Comparison of ENCODE assay signal across 8 cellular contexts in the genomic region with DNA sequence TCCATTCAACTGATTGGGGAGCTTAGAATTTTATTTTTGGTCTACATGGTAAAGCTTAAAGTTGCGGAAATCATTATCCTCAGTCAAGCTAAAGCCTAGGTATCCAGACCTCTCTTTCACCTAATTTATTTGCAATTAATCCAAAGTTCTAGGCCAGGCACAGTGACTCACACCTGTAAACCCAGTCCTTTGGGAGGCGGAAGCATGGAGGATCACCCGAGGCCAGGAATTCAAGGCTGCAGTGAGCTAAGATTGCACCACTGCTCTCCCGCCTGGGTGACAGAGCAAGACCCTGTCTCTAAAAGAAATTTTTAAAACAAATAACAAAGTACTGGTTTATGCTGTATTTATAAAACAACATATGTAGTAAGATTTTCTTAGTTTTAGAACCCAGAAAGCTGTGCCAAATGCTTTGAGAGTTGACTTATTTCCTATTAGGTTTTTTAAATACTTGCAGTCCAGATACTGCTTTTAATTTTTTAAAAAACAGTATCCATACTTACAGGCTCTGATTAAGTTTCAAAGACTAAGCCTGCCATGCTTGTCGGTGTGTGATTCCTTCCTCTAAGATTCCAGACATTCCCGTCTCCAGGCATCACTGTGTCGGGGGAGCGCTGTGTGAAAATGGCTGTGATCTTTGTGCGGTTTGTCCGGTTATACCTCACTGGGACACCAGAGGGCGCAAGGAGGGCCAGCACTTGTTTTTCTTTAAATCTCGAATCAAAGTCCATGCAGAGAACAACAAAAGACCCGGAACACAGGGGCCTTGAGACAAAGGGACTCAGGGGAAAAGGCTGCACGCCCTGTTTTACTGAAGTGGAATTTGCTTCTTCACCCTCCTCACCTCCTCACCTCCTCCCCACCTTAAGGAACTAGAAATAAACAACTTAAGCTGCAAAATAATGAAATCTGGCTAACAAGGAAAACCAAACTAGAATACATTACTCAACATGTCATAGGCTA.
DNase-seq lines count a peak whose midpoint lies in the region; ATAC-seq and TF ChIP-seq lines count a peak whose summit lies in the region.

No MANE protein-coding gene starts in this region.

- no peaks in the 10 kb centered on the region for H3K9me3 ChIP-seq in HUES6 (ENCODE audit: control insufficient read depth, insufficient read depth, low read depth, low read length)
- no peaks in the 10 kb centered on the region for H3K9me3 ChIP-seq in NT2/D1 (ENCODE audit: insufficient read depth, low read length)
- no peaks in the 10 kb centered on the region for H3K9me3 ChIP-seq in muscle layer of colon (ENCODE audit: low read length)

- H3K36me3 ChIP-seq in HUES6 (ENCODE audit: control insufficient read depth, insufficient read depth, low read length) (no peaks in the 10 kb centered on the region), NT2/D1 (ENCODE audit: insufficient read depth, insufficient read length, low read length) (no peaks in the 10 kb centered on the region), muscle layer of colon (ENCODE audit: insufficient read depth, low read length) (no peaks in the 10 kb centered on the region)

- peak; percentile 91 for ATAC-seq in GM21423 (IDR thresholded peaks at IDR 0.05; ENCODE audit: unreplicated experiment)

- peaks cover 38% of the 10 kb centered on the region for H3K4me1 ChIP-seq in HUES6 (ENCODE audit: control insufficient read depth, insufficient read depth, low read length)
- peaks cover 3% of the 10 kb centered on the region for H3K4me1 ChIP-seq in NT2/D1 (ENCODE audit: insufficient read depth, insufficient read length)
- peaks cover 7% of the 10 kb centered on the region for H3K4me1 ChIP-seq in muscle layer of colon (ENCODE audit: insufficient read depth, low read length)

- H3K9ac ChIP-seq in HUES6 (ENCODE audit: low read length) (peak overlapping the region; percentile 53), NT2/D1 (ENCODE audit: insufficient read length, low read depth) (no peak overlapping the region), muscle layer of colon (ENCODE audit: low read length) (peak overlapping the region; percentile 10)

- H3K27ac ChIP-seq in HUES6 (ENCODE audit: low read depth, low read length) (peak overlapping the region; percentile 77), muscle layer of colon (ENCODE audit: low read depth, low read length) (peak overlapping the region; percentile 58)

- no peak for TF ChIP-seq POLR2A in erythroblast (IDR thresholded peaks at IDR 0.05; ENCODE audit: low read length)

- DNase-seq in DMS 273 (lab: John Stamatoyannopoulos, UW; ENCODE audit: unreplicated experiment) = peak; percentile 87
- DNase-seq in NT2/D1 (ENCODE audit: low read depth, low spot score) = peak; percentile 95
- peak; percentile 71 for DNase-seq in activated T-cell treated with anti-CD3 and anti-CD28 coated beads for 24 hours (ENCODE audit: low read depth)
- DNase-seq in erythroblast (lab: John Stamatoyannopoulos, UW) = peak; percentile 69 to 87
- peak; percentile 71 to 78 for DNase-seq in stimulated activated CD8-positive, alpha-beta memory T cell treated with anti-CD3 and anti-CD28 coated beads, Interleukin-7, amount 100 ng/mL, for 1 hour (ENCODE audit: low read depth in 2 of 2)

- H3K27me3 ChIP-seq in HUES6 (ENCODE audit: control insufficient read depth, insufficient read depth, low read length) = no peaks in the 10 kb centered on the region
- no peaks in the 10 kb centered on the region for H3K27me3 ChIP-seq in NT2/D1 (ENCODE audit: insufficient read depth, insufficient read length)
- no peaks in the 10 kb centered on the region for H3K27me3 ChIP-seq in muscle layer of colon (ENCODE audit: control insufficient read depth in 1 of 2, insufficient read depth in 2 of 2, low read length in 2 of 2)

- H3K4me3 ChIP-seq in HUES6 (ENCODE audit: low read depth, low read length) = peak overlapping the region; percentile 6; the same call in 1 of the 2 replicates
- no peak overlapping the region for H3K4me3 ChIP-seq in NT2/D1 (ENCODE audit: insufficient read length, low read depth)
- H3K4me3 ChIP-seq in muscle layer of colon (ENCODE audit: low read depth in 1 of 2, low read length in 2 of 2) = peak overlapping the region in 1 of 2 donors; percentile 29
